23 cellular contexts compared by ENCODE assay signal in genomic region chr5:13245982-13246601, GRCh38.
"Had no signal": no experiment of that assay in that cellular context is flagged by ENCODE, and none has a peak within 500 bp of the region (broad histone marks: within the 10 kb centered on the region; RNA-seq: fewer than 3 reads in every experiment).

No MANE protein-coding gene starts in this region.

- H3K4me1 ChIP-seq: left ventricle myocardium inferior, right atrium auricular region, suprapubic skin, tibial artery had no signal

- ATAC-seq: esophagus mucosa had no signal

- H3K27me3 ChIP-seq: brain microvascular endothelial cell, right atrium auricular region, suprapubic skin, tibial artery had no signal

- H3K36me3 ChIP-seq: brain microvascular endothelial cell, left ventricle myocardium inferior, right atrium auricular region, suprapubic skin, tibial artery had no signal

- H3K4me3 ChIP-seq: left ventricle myocardium inferior, lung, right atrium auricular region, suprapubic skin, tibial artery had no signal

- H3K27ac ChIP-seq: brain microvascular endothelial cell, left ventricle myocardium inferior, right atrium auricular region, suprapubic skin, tibial artery had no signal

- H3K4me3 Mint-ChIP-seq: activated CD4-positive, alpha-beta memory T cell treated with anti-CD3 and anti-CD28 coated beads for 36 hours; activated naive CD4-positive, alpha-beta T cell treated with anti-CD3 and anti-CD28 coated beads, Interleukin-2, amount 10 ng/mL, durations not matched to agents 7 days and 5 days; activated naive CD8-positive, alpha-beta T cell treated with anti-CD3 and anti-CD28 coated beads, Interleukin-2, amount 10 ng/mL, durations not matched to agents 7 days and 5 days; activated T-cell treated with anti-CD3 and anti-CD28 coated beads, Interleukin-2, amount 50 U/mL, for 24 hours; naive B cell; neural crest cell had no signal

- H3K27me3 Mint-ChIP-seq: activated CD4-positive, alpha-beta memory T cell treated with anti-CD3 and anti-CD28 coated beads for 36 hours; activated naive CD4-positive, alpha-beta T cell treated with anti-CD3 and anti-CD28 coated beads, Interleukin-2, amount 10 ng/mL, durations not matched to agents 7 days and 5 days; activated naive CD8-positive, alpha-beta T cell treated with anti-CD3 and anti-CD28 coated beads, Interleukin-2, amount 10 ng/mL, durations not matched to agents 7 days and 5 days; activated T-cell treated with anti-CD3 and anti-CD28 coated beads, Interleukin-2, amount 50 U/mL, for 24 hours; naive B cell had no signal

- H3K9me3 ChIP-seq: right atrium auricular region had no signal

- DNase-seq: activated CD4-positive, alpha-beta memory T cell treated with anti-CD3 and anti-CD28 coated beads for 36 hours; activated CD4-positive, alpha-beta T cell treated with anti-CD3 and anti-CD28 coated beads for 48 hours; activated CD8-positive, alpha-beta memory T cell treated with anti-CD3 and anti-CD28 coated beads, Interleukin-2, amount 50 U/mL, for 48 hours; activated gamma-delta T cell; activated naive CD4-positive, alpha-beta T cell treated with anti-CD3 and anti-CD28 coated beads, Interleukin-2, amount 10 ng/mL, durations not matched to agents 7 days and 5 days; activated naive CD8-positive, alpha-beta T cell treated with anti-CD3 and anti-CD28 coated beads, Interleukin-2, amount 10 ng/mL, durations not matched to agents 7 days and 5 days; activated T-cell treated with anti-CD3 and anti-CD28 coated beads, Interleukin-2, amount 50 U/mL, for 24 hours; brain microvascular endothelial cell; caudate nucleus; cortex of kidney; foreskin fibroblast; head of caudate nucleus; hippocampal formation; left ventricle myocardium inferior; naive B cell; stimulated activated CD4-positive, alpha-beta T cell treated with anti-CD3 and anti-CD28 coated beads, Interleukin-15, amount 100 ng/mL, for 24 hours; stimulated activated CD4-positive, alpha-beta T cell treated with anti-CD3 and anti-CD28 coated beads, Interleukin-2, amount 100 ng/mL, for 24 hours; tibial artery had no signal

- H3K36me3 Mint-ChIP-seq: activated CD4-positive, alpha-beta memory T cell treated with anti-CD3 and anti-CD28 coated beads for 36 hours; activated naive CD4-positive, alpha-beta T cell treated with anti-CD3 and anti-CD28 coated beads, Interleukin-2, amount 10 ng/mL, durations not matched to agents 7 days and 5 days; activated naive CD8-positive, alpha-beta T cell treated with anti-CD3 and anti-CD28 coated beads, Interleukin-2, amount 10 ng/mL, durations not matched to agents 7 days and 5 days; naive B cell had no signal

- H3K9me3 Mint-ChIP-seq: activated naive CD8-positive, alpha-beta T cell treated with anti-CD3 and anti-CD28 coated beads, Interleukin-2, amount 10 ng/mL, durations not matched to agents 7 days and 5 days had no signal

- H3K4me1 Mint-ChIP-seq: activated naive CD4-positive, alpha-beta T cell treated with anti-CD3 and anti-CD28 coated beads, Interleukin-2, amount 10 ng/mL, durations not matched to agents 7 days and 5 days; activated naive CD8-positive, alpha-beta T cell treated with anti-CD3 and anti-CD28 coated beads, Interleukin-2, amount 10 ng/mL, durations not matched to agents 7 days and 5 days; naive B cell had no signal

- H3K27ac Mint-ChIP-seq: activated CD4-positive, alpha-beta memory T cell treated with anti-CD3 and anti-CD28 coated beads for 36 hours; activated naive CD4-positive, alpha-beta T cell treated with anti-CD3 and anti-CD28 coated beads, Interleukin-2, amount 10 ng/mL, durations not matched to agents 7 days and 5 days; activated naive CD8-positive, alpha-beta T cell treated with anti-CD3 and anti-CD28 coated beads, Interleukin-2, amount 10 ng/mL, durations not matched to agents 7 days and 5 days; activated T-cell treated with anti-CD3 and anti-CD28 coated beads, Interleukin-2, amount 50 U/mL, for 24 hours; naive B cell had no signal
